22 cellular contexts compared by ENCODE assay signal in the genomic region with DNA sequence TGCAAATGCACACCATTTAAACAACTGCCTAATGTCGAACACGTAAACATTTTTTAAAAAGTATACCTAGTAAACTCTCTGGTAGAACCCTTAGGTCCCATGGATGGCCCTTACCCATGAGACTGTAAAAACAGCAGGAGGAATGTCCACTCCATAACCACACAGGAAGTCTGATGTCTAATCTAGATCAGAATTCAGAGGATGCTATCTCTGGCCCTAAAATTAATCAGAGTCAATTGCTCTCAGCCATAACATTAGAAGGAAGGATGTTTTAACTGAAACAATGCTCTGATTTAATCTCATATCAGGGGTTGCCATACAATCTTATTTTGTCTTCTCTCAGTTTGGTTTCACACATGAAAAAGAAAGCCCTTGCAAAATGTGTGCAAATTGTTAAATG.
DNase-seq lines count a peak whose midpoint lies in the region; ATAC-seq, FAIRE-seq and TF ChIP-seq lines count a peak whose summit lies in the region.
"Had no signal": no experiment of that assay in that cellular context is flagged by ENCODE, and none has a peak within 500 bp of the region (broad histone marks: within the 10 kb centered on the region; RNA-seq: fewer than 3 reads in every experiment).

No MANE protein-coding gene starts in this region.

- no peaks in the 10 kb centered on the region for H3K27me3 ChIP-seq in brain microvascular endothelial cell (replicated peaks)
- H3K27me3 ChIP-seq: BLaER1 had no signal

- H3K4me3 ChIP-seq in brain microvascular endothelial cell (ENCODE audit: low read depth, low read length): no peak overlapping the region
- H3K4me3 ChIP-seq: BLaER1, HAP-1 had no signal

- H3K36me3 ChIP-seq in brain microvascular endothelial cell (replicated peaks): no peaks in the 10 kb centered on the region
- H3K36me3 ChIP-seq: BLaER1, HAP-1 had no signal

- H3K36me3 Mint-ChIP-seq in activated CD8-positive, alpha-beta T cell treated with anti-CD3 and anti-CD28 coated beads for 36 hours (ENCODE audit: low read depth): no peaks in the 10 kb centered on the region
- H3K36me3 Mint-ChIP-seq: CD4-positive, CD25-positive, alpha-beta regulatory T cell; CD8-positive, alpha-beta T cell had no signal

- CTCF ChIA-PET in activated CD8-positive, alpha-beta T cell treated with anti-CD3 and anti-CD28 coated beads for 36 hours (lab: Charles Lee): no interaction called here

- no peaks in the 10 kb centered on the region for H3K4me1 Mint-ChIP-seq in activated CD8-positive, alpha-beta T cell treated with anti-CD3 and anti-CD28 coated beads for 36 hours (ENCODE audit: low read depth)
- H3K4me1 Mint-ChIP-seq: B cell; CD4-positive, CD25-positive, alpha-beta regulatory T cell had no signal

- intact Hi-C loops in activated CD8-positive, alpha-beta T cell treated with anti-CD3 and anti-CD28 coated beads for 36 hours (cut with micrococcal nuclease): no loop called here

- no peaks in the 10 kb centered on the region for H3K27me3 Mint-ChIP-seq in activated CD8-positive, alpha-beta T cell treated with anti-CD3 and anti-CD28 coated beads for 36 hours
- H3K27me3 Mint-ChIP-seq: B cell; CD4-positive, CD25-positive, alpha-beta regulatory T cell had no signal

- no peak for TF ChIP-seq CTCF in D721Med (IDR thresholded peaks at IDR 0.05; ENCODE audit: insufficient read depth, missing control alignments)
- no peak for TF ChIP-seq CTCF in brain microvascular endothelial cell (IDR thresholded peaks at IDR 0.05; ENCODE audit: low read depth, low read length, missing control alignments)
- no peak for TF ChIP-seq CTCF in activated CD8-positive, alpha-beta T cell treated with anti-CD3 and anti-CD28 coated beads for 36 hours (IDR thresholded peaks at IDR 0.05)

- FAIRE-seq in D721Med (lab: Jason Lieb, UNC): peak; percentile 48
- FAIRE-seq: A204.1, GM12892, H54 had no signal

- no peak for ATAC-seq in HG02759 (IDR thresholded peaks at IDR 0.05; ENCODE audit: unreplicated experiment)
- no peak for ATAC-seq in activated CD8-positive, alpha-beta T cell treated with anti-CD3 and anti-CD28 coated beads for 36 hours
- ATAC-seq: CD8-positive, alpha-beta T cell had no signal

- in situ Hi-C loops in brain microvascular endothelial cell (cut with HindIII; ENCODE audit: low pct_ligation_motif_present, low sequenced_read_pairs): no loop called here

- no peak for DNase-seq in D721Med (ENCODE audit: insufficient read length, low spot score)
- DNase-seq in HT1080 (ENCODE audit: low read depth): peak; percentile 11
- DNase-seq in brain microvascular endothelial cell: peak; percentile 0
- DNase-seq in HuH-7.5 (ENCODE audit: low spot score): no peak
- DNase-seq in activated CD8-positive, alpha-beta T cell treated with anti-CD3 and anti-CD28 coated beads for 36 hours: no peak
- DNase-seq: Caco-2; CD4-positive, CD25-positive, alpha-beta regulatory T cell; CD8-positive, alpha-beta T cell; DMS 273 treated with DMSO at 0.1 percent for 48 hours; DMS79; EL; GF-D8; GOT3; HFFc6 had no signal

- no peaks in the 10 kb centered on the region for H3K9me3 Mint-ChIP-seq in activated CD8-positive, alpha-beta T cell treated with anti-CD3 and anti-CD28 coated beads for 36 hours

- POLR2A ChIA-PET in activated CD8-positive, alpha-beta T cell treated with anti-CD3 and anti-CD28 coated beads for 36 hours (lab: Charles Lee): no interaction called here

- H3K4me3 Mint-ChIP-seq in activated CD8-positive, alpha-beta T cell treated with anti-CD3 and anti-CD28 coated beads for 36 hours: no peak overlapping the region
- H3K4me3 Mint-ChIP-seq: B cell; CD4-positive, CD25-positive, alpha-beta regulatory T cell; CD8-positive, alpha-beta T cell; HFFc6 had no signal

- no peak overlapping the region for H3K27ac Mint-ChIP-seq in activated CD8-positive, alpha-beta T cell treated with anti-CD3 and anti-CD28 coated beads for 36 hours
- H3K27ac Mint-ChIP-seq: B cell; CD4-positive, CD25-positive, alpha-beta regulatory T cell; CD8-positive, alpha-beta T cell; HFFc6 had no signal

- H3K27ac ChIP-seq in brain microvascular endothelial cell: no peak overlapping the region
- H3K27ac ChIP-seq: BLaER1, C4-2B had no signal

Comparison
In these comparisons a context has a peak if more than half of its experiments do, and no peak if none do; other contexts are left out.
1. DNase-seq: peak in HT1080 (single experiment) and brain microvascular endothelial cell (single experiment); none in D721Med (single experiment), HuH-7.5 (single experiment) and activated CD8-positive, alpha-beta T cell treated with anti-CD3 and anti-CD28 coated beads for 36 hours (single experiment).